9 cellular contexts compared by ENCODE assay signal in the genomic region with DNA sequence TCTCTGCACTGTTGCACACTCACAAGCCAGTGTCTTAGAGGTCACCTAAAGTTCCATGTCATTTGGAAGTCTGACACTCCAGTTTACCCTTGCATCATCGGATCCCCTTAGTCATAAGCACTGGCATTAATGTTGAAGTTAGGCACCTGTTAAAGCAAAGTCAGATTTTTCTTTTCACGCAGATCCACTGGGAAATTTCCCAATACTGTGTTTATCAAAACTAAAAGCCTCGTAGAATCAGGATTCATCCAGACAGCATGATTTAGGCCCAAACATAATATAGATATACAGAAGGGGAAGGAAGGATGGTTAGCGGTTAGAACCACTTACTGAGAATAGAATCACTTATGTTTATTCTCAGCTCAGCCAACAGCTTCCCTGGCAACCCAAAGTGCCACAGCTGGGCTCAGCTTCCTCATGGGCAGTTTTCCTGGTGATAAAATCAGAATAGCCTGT. TPM values are rescaled to one million over a fixed set of nuclear protein-coding genes. Genes with fewer than 3 reads are reported as not detected.
A peak's percentile ranks its signal among the peaks of the same experiment; 100 is the strongest.
DNase-seq lines count a peak whose midpoint lies in the region; ATAC-seq and TF ChIP-seq lines count a peak whose summit lies in the region.
"Had no signal": no experiment of that assay in that cellular context is flagged by ENCODE, and none has a peak within 500 bp of the region (broad histone marks: within the 10 kb centered on the region; RNA-seq: fewer than 3 reads in every experiment).

No MANE protein-coding gene starts in this region.

- H3K9me3 ChIP-seq in lower lobe of right lung (no peaks in the 10 kb centered on the region), Peyer's patch (no peaks in the 10 kb centered on the region)
- H3K9me3 ChIP-seq: right lobe of liver had no signal

- no peaks in the 10 kb centered on the region for H3K27me3 ChIP-seq in lower lobe of right lung (ENCODE audit: low read depth)
- no peaks in the 10 kb centered on the region for H3K27me3 ChIP-seq in Peyer's patch
- H3K27me3 ChIP-seq: right lobe of liver had no signal

- TF ChIP-seq CTCF in RWPE1 (conservative IDR thresholded peaks at IDR 0.05; ENCODE audit: low read depth) (no peak), lower lobe of right lung (IDR thresholded peaks at IDR 0.05) (no peak), Peyer's patch (IDR thresholded peaks at IDR 0.05) (no peak)

- TF ChIP-seq POLR2A in Peyer's patch (IDR thresholded peaks at IDR 0.05), result no peak

- peak overlapping the region; percentile 53 for H3K27ac ChIP-seq in RWPE1
- no peak overlapping the region for H3K27ac ChIP-seq in lower lobe of right lung
- no peak overlapping the region for H3K27ac ChIP-seq in Peyer's patch
- H3K27ac ChIP-seq: right lobe of liver had no signal

- DNase-seq in DMS153 (lab: John Stamatoyannopoulos, UW) (peak; percentile 78), RWPE1 (ENCODE audit: low spot score) (no peak), lower lobe of right lung (no peak), G401 (ENCODE audit: low spot score) (no peak), Peyer's patch (no peak)
- no peak for DNase-seq in activated CD4-positive, alpha-beta T cell treated with anti-CD3 and anti-CD28 coated beads, Interleukin-2, amount 50 U/mL, for 48 hours
- DNase-seq: right lobe of liver had no signal

- POLR2A ChIA-PET in RWPE1 (lab: Yijun Ruan, JAX; ENCODE audit: low non-redundant PET), result no interaction called here

- H3K4me1 ChIP-seq in lower lobe of right lung (peaks cover 3% of the 10 kb centered on the region), Peyer's patch (no peaks in the 10 kb centered on the region)
- H3K4me1 ChIP-seq: right lobe of liver had no signal

- H3K36me3 ChIP-seq in lower lobe of right lung (no peaks in the 10 kb centered on the region), Peyer's patch (no peaks in the 10 kb centered on the region)
- H3K36me3 ChIP-seq: right lobe of liver had no signal

- intact Hi-C loops in lower lobe of right lung (cut with DNase I), result no loop called here

- CTCF ChIA-PET in RWPE1 (lab: Yijun Ruan, JAX), result interaction anchor here (1.0 kb wide), 1 partner anchor 11 kb away, joined by 3 read pairs; no protein-coding TSS in a partner anchor

- in situ Hi-C loops in G401 (cut with HindIII; ENCODE audit: low sequenced_read_pairs), result no loop called here

- H3K4me3 ChIP-seq in lower lobe of right lung (no peak overlapping the region), Peyer's patch (no peak overlapping the region)
- H3K4me3 ChIP-seq: right lobe of liver had no signal

- ATAC-seq in HG02885 (IDR thresholded peaks at IDR 0.05; ENCODE audit: poor library complexity, unreplicated experiment) (peak; percentile 43), lower lobe of right lung (peak; percentile 36 to 82), HG03457 (IDR thresholded peaks at IDR 0.05; ENCODE audit: unreplicated experiment) (no peak)

RNA-seq across cellular contexts. Expression of a gene that starts 30.1 kb away (rescaled TPM):
- total RNA-seq in lower lobe of right lung (53.1 TPM), Peyer's patch (10 to 100 TPM; 38.0 to 56.2 (median 53.5) TPM)
- total RNA-seq in G401 (2014; rRNA removed; shearing (Covaris generic)), result 36.7 and 56.3 TPM in 2 replicates
